In the genomic region with DNA sequence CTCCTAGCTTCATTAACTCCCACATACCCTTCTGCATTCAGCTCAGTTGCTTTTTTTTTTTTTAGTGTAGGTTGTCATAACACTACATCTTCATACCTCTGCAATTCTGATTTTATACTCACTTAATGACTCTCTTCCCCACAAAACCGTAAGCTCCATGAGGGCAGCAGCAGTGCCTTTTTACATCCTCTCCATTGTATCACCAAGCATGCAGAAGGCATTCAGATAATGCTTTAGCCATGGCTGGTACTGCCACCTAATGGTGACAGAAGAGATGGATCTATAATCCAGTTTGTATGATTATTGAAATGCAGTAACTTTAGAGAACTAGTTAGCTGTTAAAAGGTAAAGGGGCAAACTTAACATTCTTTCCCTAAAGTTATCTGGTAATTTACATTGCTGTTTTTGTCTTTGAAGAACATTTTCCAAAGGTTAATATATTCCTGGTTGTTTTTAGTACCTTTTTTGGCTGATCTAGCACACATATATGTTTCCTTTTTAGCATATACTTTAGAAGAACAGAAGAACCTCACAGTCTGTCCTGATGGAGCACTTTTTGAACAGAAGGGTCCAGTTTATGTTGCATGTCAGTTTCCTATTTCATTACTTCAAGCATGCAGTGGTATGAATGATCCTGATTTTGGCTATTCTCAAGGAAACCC, we compare ENCODE assay signal across 7 cellular contexts. TPM values are rescaled to one million over a fixed set of nuclear protein-coding genes. Genes with fewer than 3 reads are reported as not detected.
A peak's percentile ranks its signal among the peaks of the same experiment; 100 is the strongest.
DNase-seq lines count a peak whose midpoint lies in the region; ATAC-seq and TF ChIP-seq lines count a peak whose summit lies in the region.

No MANE protein-coding gene starts in this region.

- peaks cover 6% of the 10 kb centered on the region for H3K4me1 Mint-ChIP-seq in activated T-cell treated with anti-CD3 and anti-CD28 coated beads, Interleukin-2, amount 50 U/mL, for 4 hours (ENCODE audit: low read depth)

- intact Hi-C loops in sciatic nerve (cut with DNase I), result no loop called here

- no peaks in the 10 kb centered on the region for H3K27me3 Mint-ChIP-seq in activated T-cell treated with anti-CD3 and anti-CD28 coated beads, Interleukin-2, amount 50 U/mL, for 4 hours (ENCODE audit: low read depth)

- H3K9me3 Mint-ChIP-seq in activated T-cell treated with anti-CD3 and anti-CD28 coated beads, Interleukin-2, amount 50 U/mL, for 4 hours, result peaks cover 5% of the 10 kb centered on the region

- ATAC-seq in HG02798 (IDR thresholded peaks at IDR 0.05; ENCODE audit: poor library complexity, unreplicated experiment) (peak; percentile 69), sciatic nerve (peak; percentile 74), omental fat pad (ENCODE audit: low FRiP score) (no peak)
- ATAC-seq in activated T-cell treated with anti-CD3 and anti-CD28 coated beads, Interleukin-2, amount 50 U/mL, for 4 hours, result peak; percentile 70 to 87

- peaks cover 56% of the 10 kb centered on the region for H3K36me3 Mint-ChIP-seq in activated T-cell treated with anti-CD3 and anti-CD28 coated beads, Interleukin-2, amount 50 U/mL, for 4 hours (ENCODE audit: insufficient read depth)

- no peak overlapping the region for H3K4me3 Mint-ChIP-seq in activated T-cell treated with anti-CD3 and anti-CD28 coated beads, Interleukin-2, amount 50 U/mL, for 4 hours

- peak; percentile 38 for DNase-seq in GM10266 (ENCODE audit: extremely low spot score)
- peak; percentile 84 for DNase-seq in NCI-H82 (lab: John Stamatoyannopoulos, UW)
- peak; percentile 27 for DNase-seq in activated T-cell treated with anti-CD3 and anti-CD28 coated beads, Interleukin-2, amount 50 U/mL, for 4 hours
- DNase-seq in germinal center (ENCODE audit: low spot score), result peak; percentile 59
- no peak for DNase-seq in sciatic nerve (ENCODE audit: low spot score)
- DNase-seq in omental fat pad (ENCODE audit: low spot score), result no peak

- peak; percentile 71 for TF ChIP-seq CTCF in GM10266 (IDR thresholded peaks at IDR 0.05; ENCODE audit: control insufficient read depth, insufficient read depth, low read depth, missing control alignments)
- no peak for TF ChIP-seq CTCF in omental fat pad (IDR thresholded peaks at IDR 0.05)

RNA-seq across cellular contexts. Expression of gene ATP1B3, which starts 36.8 kb away (rescaled TPM):
- 100 to 1,000 TPM; 219 to 266 (median 227) TPM for total RNA-seq in activated T-cell treated with anti-CD3 and anti-CD28 coated beads, Interleukin-2, amount 50 U/mL, for 4 hours
- total RNA-seq in sciatic nerve (126 TPM), omental fat pad (100 to 1,000 TPM in 3 of 4 donors, 10 to 100 TPM in 1; 70.8 to 487 (median 228) TPM)

Comparison
In these comparisons a context has a peak if more than half of its experiments do, and no peak if none do; other contexts are left out.
1. DNase-seq: peak in GM10266 (single experiment), NCI-H82 (single experiment), activated T-cell treated with anti-CD3 and anti-CD28 coated beads, Interleukin-2, amount 50 U/mL, for 4 hours (single experiment) and germinal center (single experiment); none in sciatic nerve (single experiment) and omental fat pad (single experiment).